1 cellular context compared by ENCODE assay signal in genomic region chr15:68972201-68973065, GRCh38.
TF ChIP-seq lines count a peak whose summit lies in the region.

No MANE protein-coding gene starts in this region.

TF ChIP-seq in K562, 482 proteins besides CTCF, POLR2A, EP300 and RAD21 (continued from another document):
- TF ChIP-seq KDM4B (IDR thresholded peaks at IDR 0.05; ENCODE audit: borderline replicate concordance in 2 of 2, low read depth in 1 of 2) (no peak), ILK (tag; IDR thresholded peaks at IDR 0.05; ENCODE audit: borderline replicate concordance, low read depth) (no peak), TAL1 (IDR thresholded peaks at IDR 0.05) (0 out of 2 replicates have a peak, but pooled peaks have one; percentile 23), ZNF395 (CRISPR knock-in tag; IDR thresholded peaks at IDR 0.05) (peak; percentile 86), E2F5 (CRISPR knock-in tag; IDR thresholded peaks at IDR 0.05) (no peak), PCBP1 (IDR thresholded peaks at IDR 0.05; ENCODE audit: low read depth, low read length, poor library complexity, severe bottlenecking) (no peak), TCF3 (CRISPR knock-in tag; IDR thresholded peaks at IDR 0.05) (peak; percentile 66), RBM15 (IDR thresholded peaks at IDR 0.05; ENCODE audit: insufficient read depth, low read length) (no peak), GABPA (tag; conservative IDR thresholded peaks at IDR 0.05; ENCODE audit: low read depth) (0 out of 2 replicates have a peak, but pooled peaks have one; percentile 14), SPI1 (IDR thresholded peaks at IDR 0.05; ENCODE audit: borderline replicate concordance, low read depth, low read length) (0 out of 2 replicates have a peak, but pooled peaks have one; percentile 17), KLF16 (IDR thresholded peaks at IDR 0.05) (peak; percentile 58; the same call in 1 of the 2 replicates), ARID1B (IDR thresholded peaks at IDR 0.05) (peak; percentile 53; the same call in 1 of the 2 replicates), ZNF609 (CRISPR knock-in tag; IDR thresholded peaks at IDR 0.05; ENCODE audit: borderline replicate concordance) (no peak), ZNF639 (CRISPR knock-in tag; conservative IDR thresholded peaks at IDR 0.05 in 1 of 2, IDR thresholded peaks at IDR 0.05 in 1 of 2) (no peak), CBFA2T2 (conservative IDR thresholded peaks at IDR 0.05) (peak; percentile 37; the same call in 1 of the 2 replicates), NFIX (CRISPR knock-in tag; IDR thresholded peaks at IDR 0.05; ENCODE audit: low read depth) (no peak), TARDBP (IDR thresholded peaks at IDR 0.05) (no peak), PPARD (CRISPR knock-in tag; IDR thresholded peaks at IDR 0.05) (no peak), CBFA2T3 (IDR thresholded peaks at IDR 0.05) (peak; percentile 69), UBTF (IDR thresholded peaks at IDR 0.05; ENCODE audit: borderline replicate concordance in 1 of 2, low read depth in 2 of 2, low read length in 2 of 2) (no peak), IFI16 (CRISPR knock-in tag; IDR thresholded peaks at IDR 0.05) (no peak), GATA2 (CRISPR knock-in tag; IDR thresholded peaks at IDR 0.05) (peak; percentile 45), SMARCC2 (IDR thresholded peaks at IDR 0.05; ENCODE audit: low read depth) (no peak), HNRNPL (IDR thresholded peaks at IDR 0.05; ENCODE audit: low read depth, low read length) (no peak), ZKSCAN1 (IDR thresholded peaks at IDR 0.05; ENCODE audit: low read depth, low read length) (no peak), SRF (CRISPR knock-in tag; IDR thresholded peaks at IDR 0.05) (peak in 1 of 2 experiments; percentile 84; a peak in 2 of 4 replicates)
